ENCODE assay signal across 20 cellular contexts in genomic region chr7:73987298-73987697, GRCh38. TPM values are rescaled to one million over a fixed set of nuclear protein-coding genes. Genes with fewer than 3 reads are reported as not detected.
"Had no signal": no experiment of that assay in that cellular context is flagged by ENCODE, and none has a peak within 500 bp of the region (broad histone marks: within the 10 kb centered on the region; RNA-seq: fewer than 3 reads in every experiment).

No MANE protein-coding gene starts in this region.

- H3K27me3 ChIP-seq: colonic mucosa, foreskin keratinocyte, hepatocyte, thyroid gland, upper lobe of right lung had no signal

- H3K4me2 ChIP-seq: hepatocyte had no signal

- H3K27ac Mint-ChIP-seq: natural killer cell treated with Interleukin-12 subunit alpha and Interleukin-12 subunit beta and Interleukin-15 and Interleukin-18, amount 100 ng/mL, for 72 hours had no signal

- ATAC-seq: foreskin keratinocyte; left colon; left ventricle myocardium superior; natural killer cell treated with Interleukin-12 subunit alpha and Interleukin-12 subunit beta and Interleukin-15 and Interleukin-18, amount 100 ng/mL, for 72 hours; upper lobe of right lung had no signal

- H3K27ac ChIP-seq: colonic mucosa, foreskin keratinocyte, hepatocyte, psoas muscle, thyroid gland had no signal

- DNase-seq: colonic mucosa; dermis blood vessel endothelial cell; foreskin keratinocyte; head of caudate nucleus; left colon; left ventricle myocardium superior; mesenchymal stem cell; midbrain; occipital lobe; retina; small intestine; stimulated activated CD4-positive, alpha-beta T cell treated with anti-CD3 and anti-CD28 coated beads, Interleukin-12 subunit alpha, Interleukin-12 subunit beta, amount 100 ng/mL, for 4 hours; stimulated activated naive CD4-positive, alpha-beta T cell; thyroid gland; upper lobe of right lung had no signal

- H3K4me1 ChIP-seq: colonic mucosa, foreskin keratinocyte had no signal

- H3K4me3 ChIP-seq: colonic mucosa, hepatocyte, lung, psoas muscle, thyroid gland, upper lobe of right lung had no signal

- H2AFZ ChIP-seq: hepatocyte had no signal

- H3K9me3 ChIP-seq: colonic mucosa, psoas muscle, thyroid gland, upper lobe of right lung had no signal

- H3K36me3 Mint-ChIP-seq: natural killer cell treated with Interleukin-12 subunit alpha and Interleukin-12 subunit beta and Interleukin-15 and Interleukin-18, amount 100 ng/mL, for 72 hours had no signal

- H3K9me3 Mint-ChIP-seq: natural killer cell treated with Interleukin-12 subunit alpha and Interleukin-12 subunit beta and Interleukin-15 and Interleukin-18, amount 100 ng/mL, for 72 hours had no signal

- H3K4me3 Mint-ChIP-seq: natural killer cell treated with Interleukin-12 subunit alpha and Interleukin-12 subunit beta and Interleukin-15 and Interleukin-18, amount 100 ng/mL, for 72 hours had no signal

- H3K79me2 ChIP-seq: hepatocyte had no signal

- H3K36me3 ChIP-seq: colonic mucosa, thyroid gland, upper lobe of right lung had no signal

RNA-seq across cellular contexts. Expression of gene ELN, which starts 40.7 kb away (rescaled TPM):
- total RNA-seq: foreskin keratinocyte, kidney epithelial cell had no signal
- polyA plus RNA-seq: foreskin keratinocyte had no signal
